In the genomic region with DNA sequence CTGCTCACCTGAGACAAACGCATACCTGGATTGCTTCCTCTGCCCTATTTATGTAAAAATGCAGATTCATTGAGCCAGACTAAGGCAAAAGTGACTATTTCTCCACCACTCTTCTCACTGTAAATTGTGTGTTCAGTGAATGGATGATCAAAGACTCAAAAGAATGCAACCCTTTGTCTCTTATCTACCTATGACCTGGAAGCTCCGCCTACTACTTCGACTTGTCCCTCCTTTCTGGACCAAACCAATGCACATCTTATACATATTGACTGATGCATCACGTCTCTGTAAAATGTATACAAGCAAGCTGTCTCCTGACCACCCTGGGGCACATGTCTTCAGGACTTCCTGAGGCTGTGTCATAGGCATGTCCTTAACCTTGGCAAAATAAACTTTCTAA, we compare ENCODE assay signal across 15 cellular contexts.
DNase-seq lines count a peak whose midpoint lies in the region; TF ChIP-seq lines count a peak whose summit lies in the region.
"Had no signal": no experiment of that assay in that cellular context is flagged by ENCODE, and none has a peak within 500 bp of the region (broad histone marks: within the 10 kb centered on the region; RNA-seq: fewer than 3 reads in every experiment).

No MANE protein-coding gene starts in this region.

- DNase-seq in EH (ENCODE audit: low read depth) (peak; percentile 12), PC-9 (peak in 1 of 2 experiments; percentile 8), chondrocyte (ENCODE audit: low spot score) (no peak), tibial nerve (ENCODE audit: low spot score in 2 of 2) (no peak), anterior cingulate cortex (lab: John Stamatoyannopoulos, UW) (no peak), NCI-H187 (lab: John Stamatoyannopoulos, UW) (no peak), osteocyte (ENCODE audit: extremely low spot score, unreplicated experiment) (no peak)
- DNase-seq: KBM-7, NCI-H1092, NCI-H1694, NCI-H2171, NCI-H446 treated with DMSO at 0.1 percent for 48 hours, NCI-H748 treated with DMSO at 0.1 percent for 48 hours, Peyer's patch, SHP77 had no signal

- H3K79me2 ChIP-seq in PC-9 (ENCODE audit: low read depth) = no peaks in the 10 kb centered on the region

- H3K9me3 ChIP-seq in PC-9 (ENCODE audit: insufficient read depth, low read depth) (no peaks in the 10 kb centered on the region), tibial nerve (peaks cover 0 to 16% (median 0%) of the 10 kb centered on the region in 4 donors)
- H3K9me3 ChIP-seq: Peyer's patch had no signal

- 78 to 85% methylated on average over 4 of the region's 4 CpGs for WGBS in tibial nerve, 2 donors

- H3F3A ChIP-seq in PC-9 (ENCODE audit: insufficient read depth, low read depth) = 0 out of 2 replicates have a peak, but pooled peaks cover 4% of the 10 kb centered on the region

- H3K9me2 ChIP-seq in PC-9 (ENCODE audit: insufficient read depth) = no peaks in the 10 kb centered on the region

- no peak for TF ChIP-seq CTCF in PC-9 (conservative IDR thresholded peaks at IDR 0.05)
- TF ChIP-seq CTCF in chondrocyte (IDR thresholded peaks at IDR 0.05) = no peak
- no peak for TF ChIP-seq CTCF in tibial nerve (IDR thresholded peaks at IDR 0.05)
- no peak for TF ChIP-seq CTCF in osteocyte (IDR thresholded peaks at IDR 0.05)

- H3K4me3 Mint-ChIP-seq in chondrocyte (ENCODE audit: unreplicated experiment) (peak overlapping the region; percentile 44), osteocyte (ENCODE audit: unreplicated experiment) (no peak overlapping the region)

- no peaks in the 10 kb centered on the region for H3K36me3 Mint-ChIP-seq in chondrocyte (ENCODE audit: low read depth)
- H3K36me3 Mint-ChIP-seq in osteocyte (ENCODE audit: unreplicated experiment) = no peaks in the 10 kb centered on the region

- TF ChIP-seq EP300 in tibial nerve (IDR thresholded peaks at IDR 0.05) = no peak

- no peaks in the 10 kb centered on the region for H3K27me3 Mint-ChIP-seq in chondrocyte (ENCODE audit: low read depth)
- H3K27me3 Mint-ChIP-seq in osteocyte (ENCODE audit: unreplicated experiment) = no peaks in the 10 kb centered on the region

- intact Hi-C loops in PC-9 (cut with micrococcal nuclease; ENCODE audit: unreplicated experiment) = loop anchor here (10.0 kb wide), 1 partner anchor 171 kb away; no protein-coding TSS in a partner anchor

- H3K36me3 ChIP-seq in PC-9 (ENCODE audit: low read depth) = no peaks in the 10 kb centered on the region
- H3K36me3 ChIP-seq in tibial nerve = no peaks in the 10 kb centered on the region
- H3K36me3 ChIP-seq: Peyer's patch had no signal

- POLR2A ChIA-PET in PC-9 (lab: Charles Lee; ENCODE audit: unreplicated experiment) = interaction anchor here (0.7 kb wide), 1 partner anchor 250 kb away, joined by 4 read pairs; no protein-coding TSS in a partner anchor

- H4K20me1 ChIP-seq in PC-9 (ENCODE audit: insufficient read depth) = no peaks in the 10 kb centered on the region

- TF ChIP-seq POLR2A in tibial nerve (IDR thresholded peaks at IDR 0.05) = no peak

- H3K27ac Mint-ChIP-seq in chondrocyte (ENCODE audit: unreplicated experiment) (peak overlapping the region; percentile 87), osteocyte (ENCODE audit: unreplicated experiment) (no peak overlapping the region)

- H3K9me3 Mint-ChIP-seq in chondrocyte (ENCODE audit: low read depth) (no peaks in the 10 kb centered on the region), osteocyte (ENCODE audit: unreplicated experiment) (no peaks in the 10 kb centered on the region)

- H3K4me1 ChIP-seq in PC-9 (replicated peaks; ENCODE audit: insufficient read depth) (peaks cover 9% of the 10 kb centered on the region), tibial nerve (peaks cover 0 to 25% (median 8%) of the 10 kb centered on the region in 4 donors)
- H3K4me1 ChIP-seq: Peyer's patch had no signal

- H3K27me3 ChIP-seq in PC-9 (ENCODE audit: insufficient read depth, low read depth) = no peaks in the 10 kb centered on the region
- no peaks in the 10 kb centered on the region for H3K27me3 ChIP-seq in tibial nerve
- H3K27me3 ChIP-seq: Peyer's patch had no signal

- CTCF ChIA-PET in PC-9 (lab: Charles Lee) = no interaction called here

- H3K4me2 ChIP-seq in PC-9 = peak overlapping the region; percentile 58

- H3K4me1 Mint-ChIP-seq in chondrocyte (ENCODE audit: low read depth) = peaks cover 24% of the 10 kb centered on the region
- peaks cover 17% of the 10 kb centered on the region for H3K4me1 Mint-ChIP-seq in osteocyte (ENCODE audit: unreplicated experiment)

- no peak overlapping the region for H2AFZ ChIP-seq in PC-9

- no peak overlapping the region for H3K4me3 ChIP-seq in PC-9
- H3K4me3 ChIP-seq in tibial nerve = no peak overlapping the region
- H3K4me3 ChIP-seq: Peyer's patch had no signal

- no TSS peak for BruUV-seq in PC-9 (replicated peaks; lab: Mats Ljungman, UMichigan)

- peak overlapping the region; percentile 45 for H3K27ac ChIP-seq in PC-9
- H3K27ac ChIP-seq in tibial nerve = peak overlapping the region in 3 of 4 donors; percentile 53 to 80 (median 79)
- H3K27ac ChIP-seq: Peyer's patch had no signal
